In genomic region chr11:74949748-74950127, GRCh38 we compare ENCODE assay signal across 8 cellular contexts. TPM values are rescaled to one million over a fixed set of nuclear protein-coding genes. Genes with fewer than 3 reads are reported as not detected.
A peak's percentile ranks its signal among the peaks of the same experiment; 100 is the strongest.
DNase-seq lines count a peak whose midpoint lies in the region; ATAC-seq and TF ChIP-seq lines count a peak whose summit lies in the region.

No MANE protein-coding gene starts in this region.

- H2AFZ ChIP-seq in Karpas-422 (ENCODE audit: low read length), result no peak overlapping the region

- no peaks in the 10 kb centered on the region for H4K20me1 ChIP-seq in Karpas-422 (ENCODE audit: insufficient read depth, low read depth, low read length)

- peak; percentile 53 for DNase-seq in Karpas-422
- peak; percentile 3 for DNase-seq in cerebellum (ENCODE audit: low spot score)
- DNase-seq in SW480 (ENCODE audit: low spot score), result no peak
- DNase-seq in NCI-H446 (lab: John Stamatoyannopoulos, UW), result no peak
- DNase-seq in NCI-H1694 (lab: John Stamatoyannopoulos, UW), result no peak

- peak overlapping the region; percentile 86 for H3K4me2 ChIP-seq in Karpas-422 (ENCODE audit: low read depth, low read length, poor library complexity, severe bottlenecking)

- peaks cover 55% of the 10 kb centered on the region for H3K4me1 ChIP-seq in Karpas-422 (ENCODE audit: low read length)
- H3K4me1 ChIP-seq in mucosa of rectum (ENCODE audit: control insufficient read depth in 2 of 2, insufficient read depth in 2 of 2, low read length in 2 of 2), result peaks cover 12 to 21% of the 10 kb centered on the region in 2 donors

- ATAC-seq in HG03025 (IDR thresholded peaks at IDR 0.05; ENCODE audit: low FRiP score, unreplicated experiment), result no peak

- TF ChIP-seq CTCF in C4-2B (conservative IDR thresholded peaks at IDR 0.05), result no peak

- H3K36me3 ChIP-seq in Karpas-422 (ENCODE audit: insufficient read depth, low read length), result peaks cover 13% of the 10 kb centered on the region
- H3K36me3 ChIP-seq in mucosa of rectum (ENCODE audit: control insufficient read depth in 2 of 2, insufficient read depth in 2 of 2, low read length in 2 of 2), result peaks cover 0 to 3% of the 10 kb centered on the region in 2 donors

- H3K27ac ChIP-seq in C4-2B (peak overlapping the region; percentile 93), Karpas-422 (ENCODE audit: low read length) (peak overlapping the region; percentile 87), mucosa of rectum (ENCODE audit: low read depth in 2 of 2, low read length in 2 of 2) (peak overlapping the region; percentile 58 to 82)

- H3K27me3 ChIP-seq in Karpas-422 (ENCODE audit: low read length), result no peaks in the 10 kb centered on the region
- no peaks in the 10 kb centered on the region for H3K27me3 ChIP-seq in mucosa of rectum (ENCODE audit: control insufficient read depth in 2 of 2, insufficient read depth in 2 of 2, low read length in 2 of 2)

- H3K9me3 ChIP-seq in Karpas-422 (ENCODE audit: low read length) (no peaks in the 10 kb centered on the region), mucosa of rectum (ENCODE audit: control insufficient read depth in 2 of 2, low read length in 2 of 2) (no peaks in the 10 kb centered on the region)

- peaks cover 92% of the 10 kb centered on the region for H3K79me2 ChIP-seq in Karpas-422 (ENCODE audit: low read length)

- peak overlapping the region; percentile 90 for H3K9ac ChIP-seq in Karpas-422 (ENCODE audit: low read length)
- H3K9ac ChIP-seq in mucosa of rectum (ENCODE audit: low read depth in 1 of 2, low read length in 2 of 2), result peak overlapping the region; percentile 91 to 98

- no peaks in the 10 kb centered on the region for H3K9me2 ChIP-seq in Karpas-422 (replicated peaks; ENCODE audit: insufficient read depth, low read length)

- H3K4me3 ChIP-seq in Karpas-422 (ENCODE audit: low read length) (peak overlapping the region; percentile 86), mucosa of rectum (ENCODE audit: low read length in 2 of 2) (peak overlapping the region; percentile 98 to 99)

RNA-seq across cellular contexts. Expression of gene SPCS2, which starts 0.7 kb away (rescaled TPM):
- 33.2 and 91.5 TPM in 2 replicates for total RNA-seq in Karpas-422 (2014; rRNA removed; shearing (Covaris generic); ENCODE audit: low replicate concordance)
- 28.9 TPM for total RNA-seq in cerebellum

RNA-seq across cellular contexts. Expression of gene XRRA1, which starts 0.8 kb away (rescaled TPM):
- 29.7 and 56.3 TPM in 2 replicates for total RNA-seq in Karpas-422 (2014; rRNA removed; shearing (Covaris generic); ENCODE audit: low replicate concordance)
- total RNA-seq in cerebellum, result 26.6 TPM

RNA-seq across cellular contexts. Expression of gene NEU3, which starts 39.0 kb away (rescaled TPM):
- total RNA-seq in Karpas-422 (2014; rRNA removed; shearing (Covaris generic); ENCODE audit: low replicate concordance), result 103 and 133 TPM in 2 replicates
- total RNA-seq in cerebellum, result 19.3 TPM

Comparison
In these comparisons a context has a peak if more than half of its experiments do, and no peak if none do; other contexts are left out.
1. DNase-seq: peak in Karpas-422 (single experiment) and cerebellum (single experiment); none in SW480 (single experiment), NCI-H446 (0 of 2) and NCI-H1694 (single experiment).
2. Peak in every context shown above with its lines, with median percentiles within 50 percentile points of each other: H3K27ac ChIP-seq.